In genomic region chr13:29501674-29502073, GRCh38 we compare ENCODE assay signal across 2 cellular contexts.
TF ChIP-seq lines count a peak whose summit lies in the region.

No MANE protein-coding gene starts in this region.

TF ChIP-seq in HepG2, 621 proteins besides CTCF, POLR2A, EP300 and RAD21:
- TF ChIP-seq MNT (IDR thresholded peaks at IDR 0.05) (peak; percentile 82), GTF2F1 (IDR thresholded peaks at IDR 0.05; ENCODE audit: low read length) (no peak), NFYB (CRISPR knock-in tag; IDR thresholded peaks at IDR 0.05) (no peak), POLR2AphosphoS2 (IDR thresholded peaks at IDR 0.05; ENCODE audit: low read depth, low read length) (peak; percentile 63; the same call in 1 of the 2 replicates)
TF ChIP-seq in HepG2: peak in this region for 2.

TF ChIP-seq in GM12878, 131 proteins besides CTCF, POLR2A, EP300 and RAD21:
- TF ChIP-seq BCL3 (IDR thresholded peaks at IDR 0.05; ENCODE audit: borderline replicate concordance, insufficient read depth, low read depth, low read length, poor library complexity, severe bottlenecking) (peak; percentile 75), CBX3 (IDR thresholded peaks at IDR 0.05; ENCODE audit: borderline replicate concordance, low read depth) (no peak)
